Comparison of ENCODE assay signal across 1 cellular context in genomic region chr6:160140493-160140892, GRCh38.
A peak's percentile ranks its signal among the peaks of the same experiment; 100 is the strongest.
TF ChIP-seq lines count a peak whose summit lies in the region.
"Not testable (repeated sequence)": the region's sequence is repeated elsewhere in the genome, so short reads cannot be mapped to it uniquely, and the experiment has no call there.

No MANE protein-coding gene starts in this region.

TF ChIP-seq in HepG2, 621 proteins besides CTCF, POLR2A, EP300 and RAD21:
- peak; percentile 34; the same call in 1 of the 2 replicates for TF ChIP-seq ZNF121 (CRISPR knock-in tag; IDR thresholded peaks at IDR 0.05)
- 0 out of 2 replicates have a peak, but pooled peaks have one; percentile 12 for TF ChIP-seq HNF4A (CRISPR knock-in tag; IDR thresholded peaks at IDR 0.05)
- TF ChIP-seq SOX6 (IDR thresholded peaks at IDR 0.05) = not testable (repeated sequence)
- 0 out of 2 replicates have a peak, but pooled peaks have one; percentile 16 for TF ChIP-seq SOX6 (CRISPR knock-in tag; IDR thresholded peaks at IDR 0.05)
- TF ChIP-seq ZNF770 (CRISPR knock-in tag; IDR thresholded peaks at IDR 0.05) = peak; percentile 80
- peak; percentile 77; the same call in 1 of the 2 replicates for TF ChIP-seq ZBTB33 (CRISPR knock-in tag; IDR thresholded peaks at IDR 0.05)
